In the genomic region with DNA sequence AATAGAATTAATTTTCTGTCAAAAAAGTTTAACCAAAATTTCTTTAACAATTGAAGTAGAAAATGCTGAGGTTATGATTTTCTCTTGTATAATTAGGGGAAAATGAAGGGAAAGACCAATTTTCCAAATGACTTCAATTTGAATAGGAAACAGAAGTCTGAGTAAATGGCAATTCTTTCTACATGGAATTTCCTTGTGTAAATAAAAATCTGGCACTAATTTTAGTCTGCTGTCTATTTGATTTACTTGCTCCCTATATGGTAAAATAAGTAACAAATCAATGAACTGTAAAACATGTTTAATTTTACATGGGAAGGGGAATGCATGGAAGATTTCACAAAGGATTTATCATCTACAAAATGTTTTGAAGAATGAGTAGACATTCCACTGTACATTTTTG, we compare ENCODE assay signal across 36 cellular contexts.
"Had no signal": no experiment of that assay in that cellular context is flagged by ENCODE, and none has a peak within 500 bp of the region (broad histone marks: within the 10 kb centered on the region; RNA-seq: fewer than 3 reads in every experiment).

No MANE protein-coding gene starts in this region.

- ATAC-seq: activated CD4-positive, alpha-beta T cell treated with anti-CD3 and anti-CD28 coated beads for 36 hours; activated CD8-positive, alpha-beta memory T cell treated with anti-CD3 and anti-CD28 coated beads, Interleukin-2, amount 10 ng/mL, durations not matched to agents 7 days and 5 days; activated CD8-positive, alpha-beta T cell treated with anti-CD3 and anti-CD28 coated beads, Interleukin-2, amount 10 ng/mL, durations not matched to agents 7 days and 5 days; activated naive CD8-positive, alpha-beta T cell treated with anti-CD3 and anti-CD28 coated beads, Interleukin-2, amount 50 U/mL, for 24 hours; effector memory CD8-positive, alpha-beta T cell; T-helper 17 cell had no signal

- H3K4me1 Mint-ChIP-seq: activated CD4-positive, alpha-beta T cell treated with anti-CD3 and anti-CD28 coated beads for 36 hours; activated CD4-positive, alpha-beta T cell treated with anti-CD3 and anti-CD28 coated beads, Interleukin-2, amount 10 ng/mL, durations not matched to agents 24 days and 14 days; activated CD8-positive, alpha-beta memory T cell treated with anti-CD3 and anti-CD28 coated beads, Interleukin-2, amount 10 ng/mL, durations not matched to agents 7 days and 5 days; activated naive CD4-positive, alpha-beta T cell treated with anti-CD3 and anti-CD28 coated beads, Interleukin-2, amount 50 U/mL, for 24 hours; activated naive CD8-positive, alpha-beta T cell treated with anti-CD3 and anti-CD28 coated beads for 36 hours; activated naive CD8-positive, alpha-beta T cell treated with anti-CD3 and anti-CD28 coated beads, Interleukin-2, amount 50 U/mL, for 24 hours; T-helper 17 cell had no signal

- DNase-seq: activated CD4-positive, alpha-beta memory T cell treated with anti-CD3 and anti-CD28 coated beads for 36 hours; activated CD4-positive, alpha-beta T cell treated with anti-CD3 and anti-CD28 coated beads for 36 hours; activated CD4-positive, alpha-beta T cell treated with anti-CD3 and anti-CD28 coated beads, Interleukin-2, amount 10 ng/mL, durations not matched to agents 24 days and 14 days; activated CD4-positive, CD25-positive, alpha-beta regulatory T cell; activated CD4-positive, CD25-positive, alpha-beta regulatory T cell treated with anti-CD3 and anti-CD28 coated beads, Interleukin-2, amount 50 U/mL, for 72 hours; activated CD8-positive, alpha-beta memory T cell treated with anti-CD3 and anti-CD28 coated beads, Interleukin-2, amount 10 ng/mL, durations not matched to agents 7 days and 5 days; activated CD8-positive, alpha-beta memory T cell treated with anti-CD3 and anti-CD28 coated beads, Interleukin-2, amount 50 U/mL, for 4 hours; activated CD8-positive, alpha-beta T cell treated with anti-CD3 and anti-CD28 coated beads, Interleukin-2, amount 10 ng/mL, durations not matched to agents 7 days and 5 days; activated effector memory CD4-positive, alpha-beta T cell treated with anti-CD3 and anti-CD28 coated beads, Interleukin-2, amount 50 U/mL, for 16 hours; activated naive CD4-positive, alpha-beta T cell treated with anti-CD3 and anti-CD28 coated beads for 36 hours; activated naive CD8-positive, alpha-beta T cell treated with anti-CD3 and anti-CD28 coated beads for 36 hours; activated naive CD8-positive, alpha-beta T cell treated with anti-CD3 and anti-CD28 coated beads, Interleukin-2, amount 50 U/mL, for 24 hours; activated T-cell treated with anti-CD3 and anti-CD28 coated beads, Interleukin-2, amount 50 U/mL, for 1 hour; activated T-cell treated with anti-CD3 and anti-CD28 coated beads, Interleukin-2, amount 50 U/mL, for 48 hours; adrenal gland; amygdala; aorta; brain microvascular endothelial cell; cortex of kidney; dermis blood vessel endothelial cell; effector CD4-positive, alpha-beta T cell; effector memory CD8-positive, alpha-beta T cell; esophagus squamous epithelium; foreskin fibroblast; head of caudate nucleus; T-helper 1 cell; T-helper 17 cell; T1000 had no signal

- H3K36me3 ChIP-seq: adrenal gland, brain microvascular endothelial cell, esophagus squamous epithelium had no signal

- H3K4me3 Mint-ChIP-seq: activated CD4-positive, alpha-beta memory T cell treated with anti-CD3 and anti-CD28 coated beads for 36 hours; activated CD4-positive, alpha-beta T cell treated with anti-CD3 and anti-CD28 coated beads for 36 hours; activated CD4-positive, alpha-beta T cell treated with anti-CD3 and anti-CD28 coated beads, Interleukin-2, amount 10 ng/mL, durations not matched to agents 24 days and 14 days; activated CD8-positive, alpha-beta memory T cell treated with anti-CD3 and anti-CD28 coated beads, Interleukin-2, amount 10 ng/mL, durations not matched to agents 7 days and 5 days; activated CD8-positive, alpha-beta T cell treated with anti-CD3 and anti-CD28 coated beads, Interleukin-2, amount 10 ng/mL, durations not matched to agents 7 days and 5 days; activated naive CD4-positive, alpha-beta T cell treated with anti-CD3 and anti-CD28 coated beads for 36 hours; activated naive CD4-positive, alpha-beta T cell treated with anti-CD3 and anti-CD28 coated beads, Interleukin-2, amount 50 U/mL, for 24 hours; activated naive CD8-positive, alpha-beta T cell treated with anti-CD3 and anti-CD28 coated beads for 36 hours; activated naive CD8-positive, alpha-beta T cell treated with anti-CD3 and anti-CD28 coated beads, Interleukin-2, amount 50 U/mL, for 24 hours; activated T-helper 1 cell treated with anti-CD3 and anti-CD28 coated beads, Interleukin-12 subunit alpha, Interleukin-12 subunit beta, Interleukin-2, Interleukin-4 antibody, amounts not matched to agents 30 ng/mL and 10 ng/mL and 1 ng/mL, durations not matched to agents 14 hours and 24 hours and 36 hours; effector memory CD8-positive, alpha-beta T cell; T-helper 17 cell; T-helper 2 cell treated with Interferon-gamma antibody and Interleukin-4, amounts not matched to agents 5 μg/mL and 100 μg/mL, for 36 hours had no signal

- H3K27ac Mint-ChIP-seq: activated CD4-positive, alpha-beta memory T cell treated with anti-CD3 and anti-CD28 coated beads for 36 hours; activated CD4-positive, alpha-beta T cell treated with anti-CD3 and anti-CD28 coated beads for 36 hours; activated CD4-positive, alpha-beta T cell treated with anti-CD3 and anti-CD28 coated beads, Interleukin-2, amount 10 ng/mL, durations not matched to agents 24 days and 14 days; activated CD8-positive, alpha-beta memory T cell treated with anti-CD3 and anti-CD28 coated beads, Interleukin-2, amount 10 ng/mL, durations not matched to agents 7 days and 5 days; activated CD8-positive, alpha-beta T cell treated with anti-CD3 and anti-CD28 coated beads, Interleukin-2, amount 10 ng/mL, durations not matched to agents 7 days and 5 days; activated naive CD4-positive, alpha-beta T cell treated with anti-CD3 and anti-CD28 coated beads for 36 hours; activated naive CD4-positive, alpha-beta T cell treated with anti-CD3 and anti-CD28 coated beads, Interleukin-2, amount 50 U/mL, for 24 hours; activated naive CD8-positive, alpha-beta T cell treated with anti-CD3 and anti-CD28 coated beads for 36 hours; activated naive CD8-positive, alpha-beta T cell treated with anti-CD3 and anti-CD28 coated beads, Interleukin-2, amount 50 U/mL, for 24 hours; activated T-helper 1 cell treated with anti-CD3 and anti-CD28 coated beads, Interleukin-12 subunit alpha, Interleukin-12 subunit beta, Interleukin-2, Interleukin-4 antibody, amounts not matched to agents 30 ng/mL and 10 ng/mL and 1 ng/mL, durations not matched to agents 14 hours and 24 hours and 36 hours; activated T-helper 2 cell treated with anti-CD3 and anti-CD28 coated beads, Interferon-gamma antibody, Interleukin-2, Interleukin-4, amounts not matched to agents 10 μg/mL and 5 μg/mL and 100 μg/mL, durations not matched to agents 14 hours and 24 hours and 36 hours; effector memory CD8-positive, alpha-beta T cell; T-helper 17 cell; T-helper 2 cell treated with Interferon-gamma antibody and Interleukin-4, amounts not matched to agents 5 μg/mL and 100 μg/mL, for 36 hours had no signal

- H3K36me3 Mint-ChIP-seq: activated CD4-positive, alpha-beta memory T cell treated with anti-CD3 and anti-CD28 coated beads for 36 hours; activated CD8-positive, alpha-beta memory T cell treated with anti-CD3 and anti-CD28 coated beads, Interleukin-2, amount 10 ng/mL, durations not matched to agents 7 days and 5 days; activated naive CD4-positive, alpha-beta T cell treated with anti-CD3 and anti-CD28 coated beads, Interleukin-2, amount 50 U/mL, for 24 hours; activated naive CD8-positive, alpha-beta T cell treated with anti-CD3 and anti-CD28 coated beads for 36 hours had no signal

- H3K27ac ChIP-seq: adrenal gland, brain microvascular endothelial cell, epithelial cell of prostate, esophagus squamous epithelium had no signal

- H3K9me3 Mint-ChIP-seq: activated CD4-positive, alpha-beta T cell treated with anti-CD3 and anti-CD28 coated beads, Interleukin-2, amount 10 ng/mL, durations not matched to agents 24 days and 14 days; activated naive CD4-positive, alpha-beta T cell treated with anti-CD3 and anti-CD28 coated beads for 36 hours; activated naive CD8-positive, alpha-beta T cell treated with anti-CD3 and anti-CD28 coated beads for 36 hours; T-helper 2 cell treated with Interferon-gamma antibody and Interleukin-4, amounts not matched to agents 5 μg/mL and 100 μg/mL, for 36 hours had no signal

- H3K27me3 Mint-ChIP-seq: activated CD4-positive, alpha-beta memory T cell treated with anti-CD3 and anti-CD28 coated beads for 36 hours; activated CD4-positive, alpha-beta T cell treated with anti-CD3 and anti-CD28 coated beads for 36 hours; activated CD4-positive, alpha-beta T cell treated with anti-CD3 and anti-CD28 coated beads, Interleukin-2, amount 10 ng/mL, durations not matched to agents 24 days and 14 days; activated CD8-positive, alpha-beta memory T cell treated with anti-CD3 and anti-CD28 coated beads, Interleukin-2, amount 10 ng/mL, durations not matched to agents 7 days and 5 days; activated naive CD4-positive, alpha-beta T cell treated with anti-CD3 and anti-CD28 coated beads, Interleukin-2, amount 50 U/mL, for 24 hours; activated naive CD8-positive, alpha-beta T cell treated with anti-CD3 and anti-CD28 coated beads, Interleukin-2, amount 50 U/mL, for 24 hours; effector memory CD8-positive, alpha-beta T cell; T-helper 17 cell had no signal

- FAIRE-seq: bronchial epithelial cell, colon, frontal cortex had no signal

- H3K27me3 ChIP-seq: adrenal gland, brain microvascular endothelial cell, esophagus squamous epithelium had no signal

- H3K4me1 ChIP-seq: adrenal gland, esophagus squamous epithelium had no signal

- H3K4me3 ChIP-seq: adrenal gland, esophagus squamous epithelium had no signal

- H3K9me3 ChIP-seq: adrenal gland, esophagus squamous epithelium had no signal
